In the genomic region with DNA sequence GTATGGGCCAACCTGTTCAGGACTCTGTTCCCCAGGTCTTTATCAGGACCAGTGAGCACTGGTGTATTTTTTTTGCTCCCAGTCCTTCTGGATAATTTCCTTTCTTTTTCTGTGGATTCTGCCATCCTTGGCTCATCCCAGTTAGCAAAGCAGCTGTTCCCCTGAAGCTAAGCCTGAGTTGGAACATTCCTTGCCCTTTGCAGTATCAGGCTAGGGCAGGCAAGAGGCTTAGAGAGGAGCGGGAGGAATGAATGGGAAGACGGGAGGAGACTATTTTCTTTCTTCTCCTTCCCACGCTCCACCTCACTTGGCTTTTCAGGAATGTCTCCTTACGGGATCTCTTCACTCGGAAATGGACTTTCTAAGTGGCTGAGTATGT, we compare ENCODE assay signal across 25 cellular contexts. TPM values are rescaled to one million over a fixed set of nuclear protein-coding genes. Genes with fewer than 3 reads are reported as not detected.
A peak's percentile ranks its signal among the peaks of the same experiment; 100 is the strongest.
DNase-seq lines count a peak whose midpoint lies in the region; TF ChIP-seq lines count a peak whose summit lies in the region.
"Had no signal": no experiment of that assay in that cellular context is flagged by ENCODE, and none has a peak within 500 bp of the region (broad histone marks: within the 10 kb centered on the region; RNA-seq: fewer than 3 reads in every experiment).

No MANE protein-coding gene starts in this region.

- no peak overlapping the region for H4K5ac ChIP-seq in mesendoderm (ENCODE audit: low read length)

- H2AK5ac ChIP-seq in mesendoderm (ENCODE audit: low read length), result no peak overlapping the region

- H3K4me3 ChIP-seq in fibroblast of villous mesenchyme (ENCODE audit: low read depth, low read length) (no peak overlapping the region), mesendoderm (ENCODE audit: low read length) (no peak overlapping the region), esophagus muscularis mucosa (no peak overlapping the region)
- H3K4me3 ChIP-seq: A549, adrenal gland, cardiac muscle cell, gastrocnemius medialis had no signal

- TF ChIP-seq EP300 in esophagus muscularis mucosa (IDR thresholded peaks at IDR 0.05), result no peak

- DNase-seq in EH (ENCODE audit: low read depth) (peak; percentile 45), LHCN-M2 (ENCODE audit: low read depth) (peak; percentile 83), fibroblast of villous mesenchyme (ENCODE audit: low read depth) (peak; percentile 40), mesendoderm (peak; percentile 77), RWPE1 (ENCODE audit: low spot score) (no peak), NCI-H510A treated with DMSO at 0.1 percent for 48 hours (lab: John Stamatoyannopoulos, UW) (no peak), esophagus muscularis mucosa (ENCODE audit: extremely low spot score) (no peak)
- no peak for DNase-seq in activated CD4-positive, alpha-beta T cell treated with anti-CD3 and anti-CD28 coated beads, Interleukin-2, amount 50 U/mL, for 48 hours
- DNase-seq: activated CD4-positive, alpha-beta T cell treated with anti-CD3 and anti-CD28 coated beads, Interleukin-2, amount 10 ng/mL, durations not matched to agents 7 days and 5 days; activated CD8-positive, alpha-beta memory T cell treated with anti-CD3 and anti-CD28 coated beads, Interleukin-2, amount 50 U/mL, for 48 hours; activated gamma-delta T cell; adrenal gland; C1 segment of cervical spinal cord; dermis blood vessel endothelial cell; gastrocnemius medialis; HFFc6; KBM-7; mesenchymal stem cell; NCI-H1930; nephron progenitor cell; Right ventricle myocardium superior; T-cell had no signal

- no peak overlapping the region for H4K8ac ChIP-seq in mesendoderm (ENCODE audit: low read depth, low read length)

- H3K79me1 ChIP-seq in mesendoderm (ENCODE audit: low read length), result no peaks in the 10 kb centered on the region

- H3K4me1 ChIP-seq in mesendoderm (ENCODE audit: control insufficient read depth, low read depth, low read length) (peaks cover 8% of the 10 kb centered on the region), esophagus muscularis mucosa (no peaks in the 10 kb centered on the region)
- H3K4me1 ChIP-seq: A549, gastrocnemius medialis had no signal

- no peak for TF ChIP-seq POLR2A in esophagus muscularis mucosa (IDR thresholded peaks at IDR 0.05; ENCODE audit: low read depth)

- H3K27ac ChIP-seq in mesendoderm (ENCODE audit: low read depth, low read length) (peak overlapping the region; percentile 28), RWPE1 (no peak overlapping the region), esophagus muscularis mucosa (replicated peaks in 1 of 4) (no peak overlapping the region)
- H3K27ac ChIP-seq: A549, cardiac muscle cell, gastrocnemius medialis, HL-60 had no signal

- H3K9ac ChIP-seq in mesendoderm (ENCODE audit: low read length), result no peak overlapping the region

- no peak overlapping the region for H3K18ac ChIP-seq in mesendoderm (ENCODE audit: low read length)

- peak overlapping the region; percentile 19 for H3K56ac ChIP-seq in mesendoderm (ENCODE audit: low read length)

- H2BK5ac ChIP-seq in mesendoderm (ENCODE audit: low read length), result no peak overlapping the region

- H3K23ac ChIP-seq in mesendoderm (ENCODE audit: low read length), result no peak overlapping the region

- H3K79me2 ChIP-seq in mesendoderm (ENCODE audit: control insufficient read depth, insufficient read depth, low read length), result no peaks in the 10 kb centered on the region

- H2BK15ac ChIP-seq in mesendoderm (replicated peaks; ENCODE audit: low read depth), result no peak overlapping the region

- TF ChIP-seq CTCF in fibroblast of villous mesenchyme (IDR thresholded peaks at IDR 0.05; ENCODE audit: insufficient read depth, low read depth, low read length) (no peak), RWPE1 (conservative IDR thresholded peaks at IDR 0.05; ENCODE audit: low read depth) (no peak), esophagus muscularis mucosa (IDR thresholded peaks at IDR 0.05) (no peak)

- H3K36me3 ChIP-seq in mesendoderm (ENCODE audit: control insufficient read depth, insufficient read depth, low read length) (no peaks in the 10 kb centered on the region), esophagus muscularis mucosa (no peaks in the 10 kb centered on the region)
- H3K36me3 ChIP-seq: adrenal gland, cardiac muscle cell had no signal

- intact Hi-C loops in esophagus muscularis mucosa (cut with DNase I), result no loop called here

- no peak overlapping the region for H3K4me2 ChIP-seq in mesendoderm (ENCODE audit: low read length)
- H3K4me2 ChIP-seq: A549 had no signal

- no peak overlapping the region for H3K4ac ChIP-seq in mesendoderm (ENCODE audit: low read depth, low read length)

- POLR2A ChIA-PET in RWPE1 (lab: Yijun Ruan, JAX; ENCODE audit: low non-redundant PET), result no interaction called here

- no CpG with 5 or more reads among the region's 5 CpGs for WGBS in mesendoderm (ENCODE audit: extremely low coverage, insufficient coverage, low lambda C conversion rate)
- WGBS in esophagus muscularis mucosa, result 76% methylated on average over 5 of the region's 5 CpGs

- H2BK120ac ChIP-seq in mesendoderm (ENCODE audit: low read depth, low read length), result no peak overlapping the region

- CTCF ChIA-PET in RWPE1 (lab: Yijun Ruan, JAX), result no interaction called here

- H3K27me3 ChIP-seq in mesendoderm (ENCODE audit: insufficient read depth, low read length, poor library complexity) (no peaks in the 10 kb centered on the region), esophagus muscularis mucosa (no peaks in the 10 kb centered on the region)
- H3K27me3 ChIP-seq: adrenal gland, cardiac muscle cell, gastrocnemius medialis had no signal

- H3K9me3 ChIP-seq in esophagus muscularis mucosa, result no peaks in the 10 kb centered on the region
- H3K9me3 ChIP-seq: A549, adrenal gland, gastrocnemius medialis had no signal

RNA-seq across cellular contexts. Expression of a gene that starts 29.2 kb away (rescaled TPM):
- total RNA-seq in LHCN-M2 (2014; rRNA removed) (9.1 and 9.8 TPM in 2 replicates), fibroblast of villous mesenchyme (10.0 and 13.0 TPM in 2 replicates), esophagus muscularis mucosa (1 to 10 TPM; 6.0 to 7.5 (median 6.9) TPM)
- 17.3 TPM for polyA plus RNA-seq in LHCN-M2 (2012)
- 75.1 TPM for polyA plus RNA-seq in mesendoderm (2013, experiment 1 of 2)
- polyA plus RNA-seq in mesendoderm (2013, experiment 2 of 2), result 73.5 TPM

RNA-seq across cellular contexts. Expression of a gene that starts 29.6 kb away (rescaled TPM):
- 12.8 and 22.0 TPM in 2 replicates for total RNA-seq in LHCN-M2 (2014; rRNA removed)
- polyA plus RNA-seq in LHCN-M2 (2012), result 14.3 TPM
- total RNA-seq in fibroblast of villous mesenchyme, result 29.6 and 33.7 TPM in 2 replicates
- polyA plus RNA-seq in mesendoderm (2013, experiment 1 of 2), result 32.7 TPM
- 34.2 TPM for polyA plus RNA-seq in mesendoderm (2013, experiment 2 of 2)
- total RNA-seq in esophagus muscularis mucosa, result 10 to 100 TPM; 16.9 to 26.6 (median 21.2) TPM

RNA-seq across cellular contexts. Expression of a gene that starts 53.0 kb away (rescaled TPM):
- total RNA-seq in LHCN-M2 (2014; rRNA removed), result 23.9 and 29.8 TPM in 2 replicates
- polyA plus RNA-seq in LHCN-M2 (2012), result 5.3 TPM
- total RNA-seq in fibroblast of villous mesenchyme, result 0.43 and 0.64 TPM in 2 replicates
- polyA plus RNA-seq in mesendoderm (2013, experiment 1 of 2), result 3.3 TPM
- polyA plus RNA-seq in mesendoderm (2013, experiment 2 of 2), result 3.2 TPM
- 1 to 10 TPM; 2.5 to 7.5 (median 4.6) TPM for total RNA-seq in esophagus muscularis mucosa

Comparison
In these comparisons a context has a peak if more than half of its experiments do, and no peak if none do; other contexts are left out.
1. DNase-seq: peak in EH (single experiment), LHCN-M2 (single experiment), fibroblast of villous mesenchyme (single experiment) and mesendoderm (single experiment); none in RWPE1 (single experiment), NCI-H510A treated with DMSO at 0.1 percent for 48 hours (single experiment), activated CD4-positive, alpha-beta T cell treated with anti-CD3 and anti-CD28 coated beads, Interleukin-2, amount 50 U/mL, for 48 hours (0 of 2) and esophagus muscularis mucosa (single experiment).